In genomic region chr22:22576989-22577427, GRCh38 we compare ENCODE assay signal across 26 cellular contexts. TPM values are rescaled to one million over a fixed set of nuclear protein-coding genes. Genes with fewer than 3 reads are reported as not detected.
"Had no signal": no experiment of that assay in that cellular context is flagged by ENCODE, and none has a peak within 500 bp of the region (broad histone marks: within the 10 kb centered on the region; RNA-seq: fewer than 3 reads in every experiment).

No MANE protein-coding gene starts in this region.

- FAIRE-seq: TTC549 had no signal

- H3K27me3 ChIP-seq: ascending aorta had no signal

- H3K9me3 ChIP-seq: ascending aorta had no signal

- H3K4me3 Mint-ChIP-seq: activated CD4-positive, alpha-beta memory T cell treated with anti-CD3 and anti-CD28 coated beads, Interleukin-2, amount 10 ng/mL, durations not matched to agents 7 days and 5 days; activated CD4-positive, alpha-beta T cell treated with anti-CD3 and anti-CD28 coated beads for 36 hours; activated CD4-positive, alpha-beta T cell treated with anti-CD3 and anti-CD28 coated beads, Interleukin-2, amount 10 ng/mL, durations not matched to agents 7 days and 5 days; activated CD8-positive, alpha-beta memory T cell treated with anti-CD3 and anti-CD28 coated beads, Interleukin-2, amount 10 ng/mL, durations not matched to agents 7 days and 5 days; activated CD8-positive, alpha-beta T cell treated with anti-CD3 and anti-CD28 coated beads, Interleukin-2, amount 10 ng/mL, durations not matched to agents 7 days and 5 days; activated naive CD4-positive, alpha-beta T cell treated with anti-CD3 and anti-CD28 coated beads, Interleukin-2, amount 10 ng/mL, durations not matched to agents 7 days and 5 days; activated naive CD4-positive, alpha-beta T cell treated with anti-CD3 and anti-CD28 coated beads, Interleukin-2, amount 50 U/mL, for 24 hours; activated naive CD8-positive, alpha-beta T cell; activated naive CD8-positive, alpha-beta T cell treated with anti-CD3 and anti-CD28 coated beads, Interleukin-2, amount 10 ng/mL, durations not matched to agents 7 days and 5 days; activated naive CD8-positive, alpha-beta T cell treated with anti-CD3 and anti-CD28 coated beads, Interleukin-2, amount 50 U/mL, for 24 hours; activated T-cell treated with anti-CD3 and anti-CD28 coated beads, Interleukin-2, amount 50 U/mL, for 24 hours; brain; T-helper 1 cell treated with Interleukin-12 subunit alpha and Interleukin-12 subunit beta and Interleukin-4 antibody, amounts not matched to agents 30 μg/mL and 1 μg/mL, for 36 hours; T-helper 2 cell treated with Interferon-gamma antibody and Interleukin-4, amounts not matched to agents 5 μg/mL and 100 μg/mL, for 36 hours; WTC11 had no signal

- H3K27ac ChIP-seq: ascending aorta, VCaP had no signal

- H3K4me3 ChIP-seq: ascending aorta had no signal

- H3K9me3 Mint-ChIP-seq: activated CD4-positive, alpha-beta memory T cell treated with anti-CD3 and anti-CD28 coated beads, Interleukin-2, amount 10 ng/mL, durations not matched to agents 7 days and 5 days; activated CD4-positive, alpha-beta T cell treated with anti-CD3 and anti-CD28 coated beads, Interleukin-2, amount 10 ng/mL, durations not matched to agents 7 days and 5 days; activated naive CD4-positive, alpha-beta T cell treated with anti-CD3 and anti-CD28 coated beads, Interleukin-2, amount 10 ng/mL, durations not matched to agents 7 days and 5 days; activated naive CD4-positive, alpha-beta T cell treated with anti-CD3 and anti-CD28 coated beads, Interleukin-2, amount 50 U/mL, for 24 hours; activated naive CD8-positive, alpha-beta T cell treated with anti-CD3 and anti-CD28 coated beads, Interleukin-2, amount 10 ng/mL, durations not matched to agents 7 days and 5 days; activated naive CD8-positive, alpha-beta T cell treated with anti-CD3 and anti-CD28 coated beads, Interleukin-2, amount 50 U/mL, for 24 hours; activated T-cell treated with anti-CD3 and anti-CD28 coated beads, Interleukin-2, amount 50 U/mL, for 24 hours; activated T-helper 2 cell treated with anti-CD3 and anti-CD28 coated beads, Interferon-gamma antibody, Interleukin-2, Interleukin-4, amounts not matched to agents 10 μg/mL and 5 μg/mL and 100 μg/mL, durations not matched to agents 14 hours and 24 hours and 36 hours; T-helper 1 cell treated with Interleukin-12 subunit alpha and Interleukin-12 subunit beta and Interleukin-4 antibody, amounts not matched to agents 30 μg/mL and 1 μg/mL, for 36 hours; T-helper 2 cell treated with Interferon-gamma antibody and Interleukin-4, amounts not matched to agents 5 μg/mL and 100 μg/mL, for 36 hours; WTC11 had no signal

- H3K4me1 Mint-ChIP-seq: activated CD4-positive, alpha-beta memory T cell treated with anti-CD3 and anti-CD28 coated beads, Interleukin-2, amount 10 ng/mL, durations not matched to agents 7 days and 5 days; activated CD4-positive, alpha-beta T cell treated with anti-CD3 and anti-CD28 coated beads for 36 hours; activated CD4-positive, alpha-beta T cell treated with anti-CD3 and anti-CD28 coated beads, Interleukin-2, amount 10 ng/mL, durations not matched to agents 7 days and 5 days; activated CD8-positive, alpha-beta memory T cell treated with anti-CD3 and anti-CD28 coated beads, Interleukin-2, amount 10 ng/mL, durations not matched to agents 7 days and 5 days; activated naive CD4-positive, alpha-beta T cell treated with anti-CD3 and anti-CD28 coated beads, Interleukin-2, amount 10 ng/mL, durations not matched to agents 7 days and 5 days; activated naive CD4-positive, alpha-beta T cell treated with anti-CD3 and anti-CD28 coated beads, Interleukin-2, amount 50 U/mL, for 24 hours; activated naive CD8-positive, alpha-beta T cell treated with anti-CD3 and anti-CD28 coated beads, Interleukin-2, amount 10 ng/mL, durations not matched to agents 7 days and 5 days; activated naive CD8-positive, alpha-beta T cell treated with anti-CD3 and anti-CD28 coated beads, Interleukin-2, amount 50 U/mL, for 24 hours; brain; WTC11 had no signal

- ATAC-seq: activated CD4-positive, alpha-beta T cell treated with anti-CD3 and anti-CD28 coated beads for 36 hours; activated CD8-positive, alpha-beta T cell treated with anti-CD3 and anti-CD28 coated beads, Interleukin-2, amount 10 ng/mL, durations not matched to agents 7 days and 5 days; activated naive CD8-positive, alpha-beta T cell treated with anti-CD3 and anti-CD28 coated beads, Interleukin-2, amount 50 U/mL, for 24 hours had no signal

- DNase-seq: activated CD4-positive, alpha-beta T cell treated with anti-CD3 and anti-CD28 coated beads for 1 hour; activated CD8-positive, alpha-beta memory T cell treated with anti-CD3 and anti-CD28 coated beads, Interleukin-2, amount 10 ng/mL, durations not matched to agents 7 days and 5 days; activated effector memory CD4-positive, alpha-beta T cell treated with Interleukin-2 at 50 U/mL for 16 hours; activated gamma-delta T cell; central memory CD4-positive, alpha-beta T cell had no signal

- H3K36me3 Mint-ChIP-seq: activated CD8-positive, alpha-beta memory T cell treated with anti-CD3 and anti-CD28 coated beads, Interleukin-2, amount 10 ng/mL, durations not matched to agents 7 days and 5 days; activated naive CD4-positive, alpha-beta T cell treated with anti-CD3 and anti-CD28 coated beads, Interleukin-2, amount 10 ng/mL, durations not matched to agents 7 days and 5 days; activated naive CD4-positive, alpha-beta T cell treated with anti-CD3 and anti-CD28 coated beads, Interleukin-2, amount 50 U/mL, for 24 hours; activated naive CD8-positive, alpha-beta T cell; activated naive CD8-positive, alpha-beta T cell treated with anti-CD3 and anti-CD28 coated beads, Interleukin-2, amount 10 ng/mL, durations not matched to agents 7 days and 5 days; brain; WTC11 had no signal

- H3K4me1 ChIP-seq: ascending aorta had no signal

- H3K36me3 ChIP-seq: ascending aorta had no signal

- H3K27ac Mint-ChIP-seq: activated CD4-positive, alpha-beta memory T cell treated with anti-CD3 and anti-CD28 coated beads, Interleukin-2, amount 10 ng/mL, durations not matched to agents 7 days and 5 days; activated CD4-positive, alpha-beta T cell treated with anti-CD3 and anti-CD28 coated beads for 36 hours; activated CD4-positive, alpha-beta T cell treated with anti-CD3 and anti-CD28 coated beads, Interleukin-2, amount 10 ng/mL, durations not matched to agents 7 days and 5 days; activated CD8-positive, alpha-beta memory T cell treated with anti-CD3 and anti-CD28 coated beads, Interleukin-2, amount 10 ng/mL, durations not matched to agents 7 days and 5 days; activated CD8-positive, alpha-beta T cell treated with anti-CD3 and anti-CD28 coated beads, Interleukin-2, amount 10 ng/mL, durations not matched to agents 7 days and 5 days; activated naive CD4-positive, alpha-beta T cell treated with anti-CD3 and anti-CD28 coated beads, Interleukin-2, amount 10 ng/mL, durations not matched to agents 7 days and 5 days; activated naive CD4-positive, alpha-beta T cell treated with anti-CD3 and anti-CD28 coated beads, Interleukin-2, amount 50 U/mL, for 24 hours; activated naive CD8-positive, alpha-beta T cell; activated naive CD8-positive, alpha-beta T cell treated with anti-CD3 and anti-CD28 coated beads, Interleukin-2, amount 10 ng/mL, durations not matched to agents 7 days and 5 days; activated naive CD8-positive, alpha-beta T cell treated with anti-CD3 and anti-CD28 coated beads, Interleukin-2, amount 50 U/mL, for 24 hours; activated T-cell treated with anti-CD3 and anti-CD28 coated beads, Interleukin-2, amount 50 U/mL, for 24 hours; activated T-helper 2 cell treated with anti-CD3 and anti-CD28 coated beads, Interferon-gamma antibody, Interleukin-2, Interleukin-4, amounts not matched to agents 10 μg/mL and 5 μg/mL and 100 μg/mL, durations not matched to agents 14 hours and 24 hours and 36 hours; brain; T-helper 1 cell treated with Interleukin-12 subunit alpha and Interleukin-12 subunit beta and Interleukin-4 antibody, amounts not matched to agents 30 μg/mL and 1 μg/mL, for 36 hours; T-helper 2 cell treated with Interferon-gamma antibody and Interleukin-4, amounts not matched to agents 5 μg/mL and 100 μg/mL, for 36 hours; WTC11 had no signal

RNA-seq across cellular contexts. Expression of gene PRAME, which starts 17.9 kb away (rescaled TPM):
- total RNA-seq: activated CD4-positive, alpha-beta memory T cell treated with anti-CD3 and anti-CD28 coated beads, Interleukin-2, amount 10 ng/mL, durations not matched to agents 7 days and 5 days; activated CD4-positive, alpha-beta T cell treated with anti-CD3 and anti-CD28 coated beads, Interleukin-2, amount 10 ng/mL, durations not matched to agents 7 days and 5 days; activated CD8-positive, alpha-beta memory T cell treated with anti-CD3 and anti-CD28 coated beads, Interleukin-2, amount 10 ng/mL, durations not matched to agents 7 days and 5 days; activated CD8-positive, alpha-beta T cell treated with anti-CD3 and anti-CD28 coated beads, Interleukin-2, amount 10 ng/mL, durations not matched to agents 7 days and 5 days; activated naive CD8-positive, alpha-beta T cell treated with anti-CD3 and anti-CD28 coated beads, Interleukin-2, amount 10 ng/mL, durations not matched to agents 7 days and 5 days; activated T-helper 2 cell treated with anti-CD3 and anti-CD28 coated beads, Interferon-gamma antibody, Interleukin-2, Interleukin-4, amounts not matched to agents 10 μg/mL and 5 μg/mL and 100 μg/mL, durations not matched to agents 14 hours and 24 hours and 36 hours; ascending aorta; cerebellum had no signal

RNA-seq across cellular contexts. Expression of gene ZNF280A, which starts 56.9 kb away (rescaled TPM):
- total RNA-seq: activated CD4-positive, alpha-beta memory T cell treated with anti-CD3 and anti-CD28 coated beads, Interleukin-2, amount 10 ng/mL, durations not matched to agents 7 days and 5 days; activated CD4-positive, alpha-beta T cell treated with anti-CD3 and anti-CD28 coated beads for 36 hours; activated CD4-positive, alpha-beta T cell treated with anti-CD3 and anti-CD28 coated beads, Interleukin-2, amount 10 ng/mL, durations not matched to agents 7 days and 5 days; activated CD8-positive, alpha-beta memory T cell treated with anti-CD3 and anti-CD28 coated beads, Interleukin-2, amount 10 ng/mL, durations not matched to agents 7 days and 5 days; activated CD8-positive, alpha-beta T cell treated with anti-CD3 and anti-CD28 coated beads, Interleukin-2, amount 10 ng/mL, durations not matched to agents 7 days and 5 days; activated naive CD8-positive, alpha-beta T cell treated with anti-CD3 and anti-CD28 coated beads, Interleukin-2, amount 10 ng/mL, durations not matched to agents 7 days and 5 days; activated T-helper 2 cell treated with anti-CD3 and anti-CD28 coated beads, Interferon-gamma antibody, Interleukin-2, Interleukin-4, amounts not matched to agents 10 μg/mL and 5 μg/mL and 100 μg/mL, durations not matched to agents 14 hours and 24 hours and 36 hours; ascending aorta; cardiac septum; cerebellum had no signal
- polyA plus RNA-seq: adipose tissue had no signal
